ENCODE assay signal across 12 cellular contexts in the genomic region with DNA sequence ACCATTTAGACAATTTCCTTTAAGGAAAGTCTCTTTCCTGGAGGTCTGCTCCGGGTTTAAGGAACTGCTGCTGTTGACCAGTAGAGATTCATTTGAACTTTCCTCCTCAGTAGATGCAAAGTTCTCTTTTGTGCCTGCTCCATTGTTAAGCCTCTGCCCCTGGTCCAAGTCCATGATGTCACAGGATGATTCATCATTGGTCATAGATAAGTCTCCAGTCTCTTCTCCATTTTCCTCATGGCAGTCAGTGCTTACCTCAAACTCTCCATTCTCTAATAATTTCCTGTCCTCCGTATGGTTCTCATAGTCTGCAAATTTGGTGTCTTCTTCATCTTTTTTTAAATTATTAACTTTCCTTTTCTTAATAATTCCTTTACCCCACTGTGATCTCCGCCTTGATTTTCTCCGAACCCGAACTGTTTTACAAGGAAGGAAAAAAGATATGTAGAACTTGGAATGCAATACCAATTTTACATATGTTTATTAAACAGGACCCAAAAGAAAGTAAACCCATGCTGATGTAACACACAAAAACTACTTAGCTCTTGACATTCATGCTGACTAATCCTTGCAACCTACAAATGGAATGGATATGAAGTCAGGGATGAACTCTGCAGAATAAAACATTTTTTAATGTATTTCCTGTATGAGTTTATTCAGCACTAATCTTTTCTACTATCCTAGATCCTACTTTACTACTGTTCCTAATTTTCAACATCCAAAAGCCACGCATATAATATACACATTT.
DNase-seq lines count a peak whose midpoint lies in the region; ATAC-seq lines count a peak whose summit lies in the region.
"Had no signal": no experiment of that assay in that cellular context is flagged by ENCODE, and none has a peak within 500 bp of the region (broad histone marks: within the 10 kb centered on the region; RNA-seq: fewer than 3 reads in every experiment).

No MANE protein-coding gene starts in this region.

- H3K4me1 Mint-ChIP-seq in stimulated activated naive B cell treated with anti-CD40 and anti-IgM and Interleukin-4, amounts not matched to agents 10 μg/mL and 1 μg/mL and 100 μg/mL, for 72 hours: no peaks in the 10 kb centered on the region

- H3K27ac Mint-ChIP-seq in stimulated activated naive B cell treated with anti-CD40 and anti-IgM and Interleukin-4, amounts not matched to agents 10 μg/mL and 1 μg/mL and 100 μg/mL, for 72 hours: peak overlapping the region; percentile 60

- no peaks in the 10 kb centered on the region for H3K9me3 ChIP-seq in right cardiac atrium (ENCODE audit: control insufficient read depth, low read length)

- no peaks in the 10 kb centered on the region for H3K9me3 Mint-ChIP-seq in stimulated activated naive B cell treated with anti-CD40 and anti-IgM and Interleukin-4, amounts not matched to agents 10 μg/mL and 1 μg/mL and 100 μg/mL, for 72 hours

- H3K27me3 ChIP-seq in right cardiac atrium (ENCODE audit: control insufficient read depth, insufficient read depth): no peaks in the 10 kb centered on the region

- no peaks in the 10 kb centered on the region for H3K4me1 ChIP-seq in right cardiac atrium (ENCODE audit: control insufficient read depth, insufficient read depth, low read length)

- DNase-seq in right cardiac atrium: no peak
- no peak for DNase-seq in Right ventricle myocardium inferior (ENCODE audit: missing footprints)
- peak; percentile 11 for DNase-seq in T1000 (lab: John Stamatoyannopoulos, UW)
- DNase-seq in foreskin melanocyte: peak; percentile 62
- no peak for DNase-seq in stimulated activated naive B cell treated with anti-CD40 and anti-IgM and Interleukin-4, amounts not matched to agents 10 μg/mL and 1 μg/mL and 100 μg/mL, for 72 hours
- no peak for DNase-seq in GM19240 (ENCODE audit: insufficient read length, low spot score)
- DNase-seq: activated gamma-delta T cell treated with Interleukin-2 at 50 U/mL for 16 hours, NCI-H1930, posterior cingulate gyrus had no signal

- no peak overlapping the region for H3K4me3 Mint-ChIP-seq in stimulated activated naive B cell treated with anti-CD40 and anti-IgM and Interleukin-4, amounts not matched to agents 10 μg/mL and 1 μg/mL and 100 μg/mL, for 72 hours

- WGBS in right cardiac atrium: 82% methylated on average over 6 of the region's 6 CpGs

- intact Hi-C loops in right cardiac atrium (cut with DNase I) (no loop called here), Right ventricle myocardium inferior (cut with DNase I) (loop anchor here (5.0 to 10.0 kb wide), 2 partner anchors 121 to 373 kb away; a partner anchor contains a TSS)

- no peaks in the 10 kb centered on the region for H3K27me3 Mint-ChIP-seq in stimulated activated naive B cell treated with anti-CD40 and anti-IgM and Interleukin-4, amounts not matched to agents 10 μg/mL and 1 μg/mL and 100 μg/mL, for 72 hours

- H3K4me3 ChIP-seq in right cardiac atrium (ENCODE audit: low read length): no peak overlapping the region

- ATAC-seq in right cardiac atrium: peak; percentile 31 to 88
- ATAC-seq in Right ventricle myocardium inferior: no peak
- no peak for ATAC-seq in stimulated activated naive B cell treated with anti-CD40 and anti-IgM and Interleukin-4, amounts not matched to agents 10 μg/mL and 1 μg/mL and 100 μg/mL, for 72 hours (replicated peaks)
- no peak for ATAC-seq in GM18909 (IDR thresholded peaks at IDR 0.05; ENCODE audit: poor library complexity, unreplicated experiment)
- ATAC-seq in HG03457 (IDR thresholded peaks at IDR 0.05; ENCODE audit: unreplicated experiment): no peak

- H3K36me3 Mint-ChIP-seq in stimulated activated naive B cell treated with anti-CD40 and anti-IgM and Interleukin-4, amounts not matched to agents 10 μg/mL and 1 μg/mL and 100 μg/mL, for 72 hours: peaks cover 31 to 51% of the 10 kb centered on the region in 2 donors

- H3K27ac ChIP-seq in right cardiac atrium (ENCODE audit: low read length): no peak overlapping the region
- H3K27ac ChIP-seq: C4-2B had no signal

Comparison
In these comparisons a context has a peak if more than half of its experiments do, and no peak if none do; other contexts are left out.
1. ATAC-seq: peak in right cardiac atrium (2 of 2); none in Right ventricle myocardium inferior (single experiment), stimulated activated naive B cell treated with anti-CD40 and anti-IgM and Interleukin-4, amounts not matched to agents 10 μg/mL and 1 μg/mL and 100 μg/mL, for 72 hours (0 of 2), GM18909 (single experiment) and HG03457 (single experiment).
2. DNase-seq: peak in T1000 (single experiment) and foreskin melanocyte (single experiment); none in right cardiac atrium (0 of 3), Right ventricle myocardium inferior (single experiment), stimulated activated naive B cell treated with anti-CD40 and anti-IgM and Interleukin-4, amounts not matched to agents 10 μg/mL and 1 μg/mL and 100 μg/mL, for 72 hours (single experiment) and GM19240 (single experiment).